In genomic region chr19:19022380-19022961, GRCh38 we compare ENCODE assay signal across 23 cellular contexts. TPM values are rescaled to one million over a fixed set of nuclear protein-coding genes. Genes with fewer than 3 reads are reported as not detected.
DNase-seq lines count a peak whose midpoint lies in the region; ATAC-seq, FAIRE-seq and TF ChIP-seq lines count a peak whose summit lies in the region.
"Had no signal": no experiment of that assay in that cellular context is flagged by ENCODE, and none has a peak within 500 bp of the region (broad histone marks: within the 10 kb centered on the region; RNA-seq: fewer than 3 reads in every experiment).

No MANE protein-coding gene starts in this region.

- H3K27me3 ChIP-seq in BLaER1 (no peaks in the 10 kb centered on the region), H9 (ENCODE audit: insufficient read depth, low read length) (no peaks in the 10 kb centered on the region)
- H3K27me3 ChIP-seq: breast epithelium, stomach had no signal

- H3K9me3 Mint-ChIP-seq in H9 (no peaks in the 10 kb centered on the region), glutamatergic neuron (ENCODE audit: unreplicated experiment) (no peaks in the 10 kb centered on the region)
- no peaks in the 10 kb centered on the region for H3K9me3 Mint-ChIP-seq in activated naive CD8-positive, alpha-beta T cell (ENCODE audit: low read depth)

- no peak overlapping the region for H3K4ac ChIP-seq in H9 (ENCODE audit: low read depth, low read length)

- H3K79me1 ChIP-seq in H9 (ENCODE audit: insufficient read depth, low read depth, low read length, poor library complexity, severe bottlenecking), result peaks cover 5% of the 10 kb centered on the region

- H3K27ac ChIP-seq in BLaER1 (no peak overlapping the region), H9 (ENCODE audit: insufficient read length, low read depth, low read length) (no peak overlapping the region)
- H3K27ac ChIP-seq: breast epithelium, stomach had no signal

- H3K27me3 Mint-ChIP-seq in H9 (ENCODE audit: low read depth) (no peaks in the 10 kb centered on the region), glutamatergic neuron (ENCODE audit: unreplicated experiment) (no peaks in the 10 kb centered on the region)
- H3K27me3 Mint-ChIP-seq in activated naive CD8-positive, alpha-beta T cell, result no peaks in the 10 kb centered on the region

- H3K9me3 ChIP-seq in BLaER1 (no peaks in the 10 kb centered on the region), H9 (ENCODE audit: control insufficient read depth, low read depth, low read length) (no peaks in the 10 kb centered on the region)
- H3K9me3 ChIP-seq: breast epithelium, HAP-1, SK-N-SH, stomach had no signal

- H4K5ac ChIP-seq in H9 (ENCODE audit: insufficient read length, low read depth, low read length), result no peak overlapping the region

- H2BK5ac ChIP-seq in H9 (ENCODE audit: insufficient read length, low read length), result no peak overlapping the region

- H3K4me2 ChIP-seq in BLaER1, result no peak overlapping the region
- H3K4me2 ChIP-seq in H9 (ENCODE audit: insufficient read depth, insufficient read length, low read length), result no peak overlapping the region
- H3K4me2 ChIP-seq: SK-N-SH had no signal

- no peak overlapping the region for H3K4me3 Mint-ChIP-seq in H9
- peak overlapping the region; percentile 4 for H3K4me3 Mint-ChIP-seq in activated naive CD8-positive, alpha-beta T cell
- no peak overlapping the region for H3K4me3 Mint-ChIP-seq in glutamatergic neuron (ENCODE audit: unreplicated experiment)

- no peak overlapping the region for H4K91ac ChIP-seq in H9 (ENCODE audit: insufficient read length, low read depth, low read length)

- H2BK15ac ChIP-seq in H9 (ENCODE audit: low read depth, low read length), result no peak overlapping the region

- ATAC-seq in GM18867 (IDR thresholded peaks at IDR 0.05; ENCODE audit: unreplicated experiment) (no peak), left colon (no peak)
- ATAC-seq: esophagus mucosa had no signal

- no peak overlapping the region for H3K4me3 ChIP-seq in BLaER1
- H3K4me3 ChIP-seq: breast epithelium, HAP-1, stomach had no signal

- H3K4me1 Mint-ChIP-seq in H9, result no peaks in the 10 kb centered on the region
- peaks cover 23% of the 10 kb centered on the region for H3K4me1 Mint-ChIP-seq in activated naive CD8-positive, alpha-beta T cell (ENCODE audit: low read depth)
- no peaks in the 10 kb centered on the region for H3K4me1 Mint-ChIP-seq in glutamatergic neuron (ENCODE audit: low read depth, unreplicated experiment)

- TF ChIP-seq POLR2A in GM12892 (IDR thresholded peaks at IDR 0.05; ENCODE audit: low read depth, low read length), result no peak

- no peak overlapping the region for H2AK5ac ChIP-seq in H9 (ENCODE audit: insufficient read length, low read length)

- no peaks in the 10 kb centered on the region for H3K23me2 ChIP-seq in H9 (ENCODE audit: insufficient read length, low read depth, low read length, poor library complexity, severe bottlenecking)

- no peak overlapping the region for H3K56ac ChIP-seq in H9 (ENCODE audit: insufficient read length, low read depth, low read length)

- DNase-seq in H9 (no peak), glutamatergic neuron (no peak), NCI-H1694 (lab: John Stamatoyannopoulos, UW) (no peak), GM12892 (ENCODE audit: insufficient read length) (no peak), left colon (no peak)
- DNase-seq: activated CD4-positive, alpha-beta T cell treated with anti-CD3 and anti-CD28 coated beads for 48 hours; activated naive CD4-positive, alpha-beta T cell treated with anti-CD3 and anti-CD28 coated beads, Interleukin-2, amount 50 U/mL, for 16 hours; activated T-cell treated with anti-CD3 and anti-CD28 coated beads for 4 hours; Kasumi-1; NCI-H1092 treated with DMSO at 0.1 percent for 48 hours; NCI-H748 treated with DMSO at 0.1 percent for 48 hours; occipital lobe; right cardiac atrium; SK-N-SH; stomach had no signal

- H3K79me2 ChIP-seq in H9 (ENCODE audit: insufficient read depth, low read length), result no peaks in the 10 kb centered on the region

- intact Hi-C loops in left colon (cut with DNase I, micrococcal nuclease), result no loop called here

- no peak overlapping the region for H3K23ac ChIP-seq in H9 (ENCODE audit: insufficient read length, low read depth, low read length)

- peaks cover 100% of the 10 kb centered on the region for H4K20me1 ChIP-seq in BLaER1
- H4K20me1 ChIP-seq in H9 (ENCODE audit: control insufficient read depth, insufficient read depth, insufficient read length), result peaks cover 3% of the 10 kb centered on the region

- TF ChIP-seq CTCF in H9 (conservative IDR thresholded peaks at IDR 0.05) (no peak), glutamatergic neuron (IDR thresholded peaks at IDR 0.05; ENCODE audit: partially characterized antibody, unreplicated experiment) (no peak)

- H3K36me3 ChIP-seq in BLaER1, result peaks cover 94% of the 10 kb centered on the region
- H3K36me3 ChIP-seq: breast epithelium had no signal

- H2BK12ac ChIP-seq in H9 (ENCODE audit: insufficient read length, low read depth, low read length), result no peak overlapping the region

- H3K9ac ChIP-seq in BLaER1 (0 out of 2 replicates have a peak overlapping the region, but pooled peaks have one; percentile 12), H9 (ENCODE audit: extremely low read depth, insufficient read length, low read length) (no peak overlapping the region)
- H3K9ac ChIP-seq: SK-N-SH had no signal

- no peak overlapping the region for H3T11ph ChIP-seq in H9 (ENCODE audit: low read length)

- no peak for FAIRE-seq in GM12892 (lab: Jason Lieb, UNC)
- FAIRE-seq: GM19239, RCC 7860 had no signal

- H3K36me3 Mint-ChIP-seq in H9 (ENCODE audit: insufficient read depth in 1 of 3, low read depth in 3 of 3), result peaks cover 37 to 79% (median 76%) of the 10 kb centered on the region in 3 experiments; a peak in 6 of 7 replicates
- H3K36me3 Mint-ChIP-seq in activated naive CD8-positive, alpha-beta T cell, result peaks cover 5% of the 10 kb centered on the region
- no peaks in the 10 kb centered on the region for H3K36me3 Mint-ChIP-seq in glutamatergic neuron (ENCODE audit: unreplicated experiment)

- H2AFZ ChIP-seq in H9 (ENCODE audit: low read length), result no peak overlapping the region

- no peak overlapping the region for H4K8ac ChIP-seq in H9 (replicated peaks; ENCODE audit: insufficient read length, low read depth, low read length)

- H3K14ac ChIP-seq in H9 (ENCODE audit: insufficient read depth, low read length), result no peak overlapping the region

- H2BK120ac ChIP-seq in H9 (ENCODE audit: low read depth, low read length, poor library complexity, severe bottlenecking), result no peak overlapping the region

- peaks cover 13% of the 10 kb centered on the region for H3K4me1 ChIP-seq in BLaER1
- no peaks in the 10 kb centered on the region for H3K4me1 ChIP-seq in H9 (ENCODE audit: insufficient read depth, low read length)
- H3K4me1 ChIP-seq: breast epithelium, HAP-1 had no signal

- WGBS in H9 (ENCODE audit: extremely low coverage, insufficient read length, low lambda C conversion rate), result no CpG with 5 or more reads among the region's 4 CpGs

- H3K18ac ChIP-seq in H9 (ENCODE audit: insufficient read length, low read depth, low read length), result no peak overlapping the region

- H3K27ac Mint-ChIP-seq in H9 (peak overlapping the region in 2 of 3 experiments; percentile 50 to 55; a peak in 1 of 7 replicates), glutamatergic neuron (ENCODE audit: unreplicated experiment) (peak overlapping the region; percentile 12)
- no peak overlapping the region for H3K27ac Mint-ChIP-seq in activated naive CD8-positive, alpha-beta T cell

- H2BK20ac ChIP-seq in H9 (ENCODE audit: low read depth, low read length, poor library complexity, severe bottlenecking), result no peak overlapping the region

RNA-seq across cellular contexts. Expression of gene SUGP2, which starts 10.8 kb away (rescaled TPM):
- total RNA-seq in H9 (2021), result 95.2 and 102 TPM in 2 replicates
- 201 TPM for total RNA-seq in glutamatergic neuron (ENCODE audit: unreplicated experiment)
- polyA plus RNA-seq in GM12892 (2012; ENCODE audit: missing spikeins), result 100 TPM
- total RNA-seq in left colon, result 10 to 100 TPM; 51.7 to 61.7 TPM

RNA-seq across cellular contexts. Expression of gene ARMC6, which starts 10.9 kb away (rescaled TPM):
- total RNA-seq in H9 (2021) (66.5 and 69.0 TPM in 2 replicates), glutamatergic neuron (ENCODE audit: unreplicated experiment) (32.8 TPM), left colon (10 to 100 TPM; 17.8 to 20.8 TPM)
- polyA plus RNA-seq in GM12892 (2012; ENCODE audit: missing spikeins), result 19.5 TPM

RNA-seq across cellular contexts. Expression of gene SLC25A42, which starts 41.3 kb away (rescaled TPM):
- total RNA-seq in H9 (2021) (3.6 and 3.7 TPM in 2 replicates), glutamatergic neuron (ENCODE audit: unreplicated experiment) (14.2 TPM), left colon (1 to 10 TPM; 8.2 to 8.5 TPM)
- 8.7 TPM for polyA plus RNA-seq in GM12892 (2012; ENCODE audit: missing spikeins)
